ENCODE assay signal across 1 cellular context in genomic region chr16:81440888-81441663, GRCh38.
TF ChIP-seq lines count a peak whose summit lies in the region.

No MANE protein-coding gene starts in this region.

TF ChIP-seq in HCT116, 20 proteins besides CTCF, POLR2A, EP300 and RAD21 (continued from another document):
- TF ChIP-seq EZH2 (IDR thresholded peaks at IDR 0.05), result no peak
- no peak for TF ChIP-seq MAX (IDR thresholded peaks at IDR 0.05)
- TF ChIP-seq REST (IDR thresholded peaks at IDR 0.05; ENCODE audit: low read depth), result no peak
